19 cellular contexts compared by ENCODE assay signal in genomic region chr10:5545426-5545777, GRCh38. TPM values are rescaled to one million over a fixed set of nuclear protein-coding genes. Genes with fewer than 3 reads are reported as not detected.
DNase-seq lines count a peak whose midpoint lies in the region; ATAC-seq and TF ChIP-seq lines count a peak whose summit lies in the region.
"Had no signal": no experiment of that assay in that cellular context is flagged by ENCODE, and none has a peak within 500 bp of the region (broad histone marks: within the 10 kb centered on the region; RNA-seq: fewer than 3 reads in every experiment).

No MANE protein-coding gene starts in this region.

- H3K36me3 Mint-ChIP-seq in WTC11, result peaks cover 16% of the 10 kb centered on the region
- no peaks in the 10 kb centered on the region for H3K36me3 Mint-ChIP-seq in activated CD4-positive, alpha-beta T cell treated with anti-CD3 and anti-CD28 coated beads, Interleukin-2, amount 10 ng/mL, durations not matched to agents 24 days and 14 days (ENCODE audit: low read depth)
- H3K36me3 Mint-ChIP-seq in activated T-helper 1 cell treated with anti-CD3 and anti-CD28 coated beads, Interleukin-12 subunit alpha, Interleukin-12 subunit beta, Interleukin-2, Interleukin-4 antibody, amounts not matched to agents 30 ng/mL and 10 ng/mL and 1 ng/mL, durations not matched to agents 14 hours and 24 hours and 36 hours (ENCODE audit: low read depth), result no peaks in the 10 kb centered on the region
- H3K36me3 Mint-ChIP-seq: brain had no signal

- CTCF ChIA-PET in WTC11 (lab: Charles Lee), result no interaction called here

- H3K36me3 ChIP-seq in left lung, result no peaks in the 10 kb centered on the region
- H3K36me3 ChIP-seq in gastrocnemius medialis, result no peaks in the 10 kb centered on the region
- H3K36me3 ChIP-seq: spleen had no signal

- no peaks in the 10 kb centered on the region for H3K4me1 Mint-ChIP-seq in WTC11
- peaks cover 1% of the 10 kb centered on the region for H3K4me1 Mint-ChIP-seq in activated CD4-positive, alpha-beta T cell treated with anti-CD3 and anti-CD28 coated beads, Interleukin-2, amount 10 ng/mL, durations not matched to agents 24 days and 14 days
- H3K4me1 Mint-ChIP-seq in activated T-helper 1 cell treated with anti-CD3 and anti-CD28 coated beads, Interleukin-12 subunit alpha, Interleukin-12 subunit beta, Interleukin-2, Interleukin-4 antibody, amounts not matched to agents 30 ng/mL and 10 ng/mL and 1 ng/mL, durations not matched to agents 14 hours and 24 hours and 36 hours (ENCODE audit: low read depth), result peaks cover 5% of the 10 kb centered on the region
- H3K4me1 Mint-ChIP-seq: memory B cell had no signal

- DNase-seq in WTC11 (ENCODE audit: low spot score), result peak; percentile 4
- no peak for DNase-seq in left lung
- DNase-seq in gastrocnemius medialis, result no peak
- DNase-seq in activated CD4-positive, alpha-beta T cell treated with anti-CD3 and anti-CD28 coated beads, Interleukin-2, amount 10 ng/mL, durations not matched to agents 24 days and 14 days, result no peak
- DNase-seq in NCI-H748 treated with DMSO at 0.1 percent for 48 hours (lab: John Stamatoyannopoulos, UW), result no peak
- no peak for DNase-seq in activated T-helper 1 cell treated with anti-CD3 and anti-CD28 coated beads, Interleukin-12 subunit alpha, Interleukin-12 subunit beta, Interleukin-2, Interleukin-4 antibody, amounts not matched to agents 30 ng/mL and 10 ng/mL and 1 ng/mL, durations not matched to agents 14 hours and 24 hours and 36 hours (ENCODE audit: low spot score)
- DNase-seq in activated CD4-positive, alpha-beta T cell treated with anti-CD3 and anti-CD28 coated beads, Interleukin-2, amount 50 U/mL, for 48 hours, result no peak
- DNase-seq: activated CD8-positive, alpha-beta memory T cell treated with anti-CD3 and anti-CD28 coated beads, Interleukin-2, amount 50 U/mL, for 4 hours; activated naive CD4-positive, alpha-beta T cell treated with anti-CD3 and anti-CD28 coated beads, Interleukin-2, amount 50 U/mL, for 16 hours; NCI-H526 treated with DMSO at 0.1 percent for 48 hours; stimulated activated naive CD4-positive, alpha-beta T cell; T-helper 1 cell had no signal

- intact Hi-C loops in left lung (cut with DNase I) (no loop called here), gastrocnemius medialis (cut with DNase I; ENCODE audit: low total_unique reads) (no loop called here)
- intact Hi-C loops in activated CD4-positive, alpha-beta T cell treated with anti-CD3 and anti-CD28 coated beads, Interleukin-2, amount 10 ng/mL, durations not matched to agents 24 days and 14 days (cut with micrococcal nuclease), result loop anchor here (5.0 kb wide), 1 partner anchor 82 kb away; no protein-coding TSS in a partner anchor
- intact Hi-C loops in activated T-helper 1 cell treated with anti-CD3 and anti-CD28 coated beads, Interleukin-12 subunit alpha, Interleukin-12 subunit beta, Interleukin-2, Interleukin-4 antibody, amounts not matched to agents 30 ng/mL and 10 ng/mL and 1 ng/mL, durations not matched to agents 14 hours and 24 hours and 36 hours (cut with micrococcal nuclease), result no loop called here

- H3K4me1 ChIP-seq in left lung (peaks cover 32 to 44% of the 10 kb centered on the region in 2 donors), gastrocnemius medialis (peaks cover 7 to 14% of the 10 kb centered on the region in 2 donors)

- no peak for TF ChIP-seq POLR2A in gastrocnemius medialis (IDR thresholded peaks at IDR 0.05)

- in situ Hi-C loops in gastrocnemius medialis (cut with MboI; ENCODE audit: low sequenced_read_pairs in 4 of 4), result no loop called here

- TF ChIP-seq CTCF in C4-2B (conservative IDR thresholded peaks at IDR 0.05), result no peak
- TF ChIP-seq CTCF in WTC11 (IDR thresholded peaks at IDR 0.05), result no peak
- no peak for TF ChIP-seq CTCF in left lung (IDR thresholded peaks at IDR 0.05)
- no peak for TF ChIP-seq CTCF in gastrocnemius medialis (IDR thresholded peaks at IDR 0.05 in 4 of 5, conservative IDR thresholded peaks at IDR 0.05 in 1 of 5)

- H3K27me3 Mint-ChIP-seq in WTC11 (ENCODE audit: low read depth), result no peaks in the 10 kb centered on the region
- peaks cover 12% of the 10 kb centered on the region for H3K27me3 Mint-ChIP-seq in activated CD4-positive, alpha-beta T cell treated with anti-CD3 and anti-CD28 coated beads, Interleukin-2, amount 10 ng/mL, durations not matched to agents 24 days and 14 days
- H3K27me3 Mint-ChIP-seq in activated T-helper 1 cell treated with anti-CD3 and anti-CD28 coated beads, Interleukin-12 subunit alpha, Interleukin-12 subunit beta, Interleukin-2, Interleukin-4 antibody, amounts not matched to agents 30 ng/mL and 10 ng/mL and 1 ng/mL, durations not matched to agents 14 hours and 24 hours and 36 hours (ENCODE audit: insufficient read depth), result peaks cover 8% of the 10 kb centered on the region

- H3K9me3 ChIP-seq in left lung, result peaks cover 0 to 12% of the 10 kb centered on the region in 2 donors
- H3K9me3 ChIP-seq in gastrocnemius medialis, result no peaks in the 10 kb centered on the region

- H3K4me3 ChIP-seq in left lung, result no peak overlapping the region
- H3K4me3 ChIP-seq in gastrocnemius medialis, result no peak overlapping the region
- H3K4me3 ChIP-seq: GM12878, spleen had no signal

- no peak for ATAC-seq in WTC11
- ATAC-seq in left lung, result no peak
- no peak for ATAC-seq in gastrocnemius medialis
- ATAC-seq: GM12878 had no signal

- H3K9me3 Mint-ChIP-seq in WTC11, result peaks cover 30% of the 10 kb centered on the region
- H3K9me3 Mint-ChIP-seq in activated CD4-positive, alpha-beta T cell treated with anti-CD3 and anti-CD28 coated beads, Interleukin-2, amount 10 ng/mL, durations not matched to agents 24 days and 14 days, result peaks cover 4% of the 10 kb centered on the region
- H3K9me3 Mint-ChIP-seq in activated T-helper 1 cell treated with anti-CD3 and anti-CD28 coated beads, Interleukin-12 subunit alpha, Interleukin-12 subunit beta, Interleukin-2, Interleukin-4 antibody, amounts not matched to agents 30 ng/mL and 10 ng/mL and 1 ng/mL, durations not matched to agents 14 hours and 24 hours and 36 hours, result peaks cover 15% of the 10 kb centered on the region

- no peaks in the 10 kb centered on the region for H3K27me3 ChIP-seq in left lung
- no peaks in the 10 kb centered on the region for H3K27me3 ChIP-seq in gastrocnemius medialis
- H3K27me3 ChIP-seq: spleen had no signal

- H3K27ac ChIP-seq in C4-2B (peak overlapping the region; percentile 85), left lung (peak overlapping the region; percentile 47 to 77), gastrocnemius medialis (peak overlapping the region in 3 of 4 donors; percentile 49 to 70 (median 57))

- H3K4me3 Mint-ChIP-seq in WTC11, result no peak overlapping the region
- no peak overlapping the region for H3K4me3 Mint-ChIP-seq in activated CD4-positive, alpha-beta T cell treated with anti-CD3 and anti-CD28 coated beads, Interleukin-2, amount 10 ng/mL, durations not matched to agents 24 days and 14 days
- H3K4me3 Mint-ChIP-seq in activated T-helper 1 cell treated with anti-CD3 and anti-CD28 coated beads, Interleukin-12 subunit alpha, Interleukin-12 subunit beta, Interleukin-2, Interleukin-4 antibody, amounts not matched to agents 30 ng/mL and 10 ng/mL and 1 ng/mL, durations not matched to agents 14 hours and 24 hours and 36 hours, result no peak overlapping the region
- H3K4me3 Mint-ChIP-seq: brain, memory B cell had no signal

- H3K27ac Mint-ChIP-seq in WTC11, result no peak overlapping the region
- no peak overlapping the region for H3K27ac Mint-ChIP-seq in activated CD4-positive, alpha-beta T cell treated with anti-CD3 and anti-CD28 coated beads, Interleukin-2, amount 10 ng/mL, durations not matched to agents 24 days and 14 days
- H3K27ac Mint-ChIP-seq in activated T-helper 1 cell treated with anti-CD3 and anti-CD28 coated beads, Interleukin-12 subunit alpha, Interleukin-12 subunit beta, Interleukin-2, Interleukin-4 antibody, amounts not matched to agents 30 ng/mL and 10 ng/mL and 1 ng/mL, durations not matched to agents 14 hours and 24 hours and 36 hours, result no peak overlapping the region
- H3K27ac Mint-ChIP-seq: memory B cell had no signal

- POLR2A ChIA-PET in WTC11 (lab: Charles Lee), result no interaction called here

TF ChIP-seq in WTC11, 78 proteins besides CTCF, POLR2A, EP300 and RAD21:
- TF ChIP-seq FOXP1 (CRISPR knock-in tag; IDR thresholded peaks at IDR 0.05; ENCODE audit: borderline replicate concordance) (no peak), GRHL2 (CRISPR knock-in tag; IDR thresholded peaks at IDR 0.05; ENCODE audit: insufficient replicate concordance, severe bottlenecking) (no peak), SOX15 (CRISPR knock-in tag; IDR thresholded peaks at IDR 0.05) (no peak)
- TF ChIP-seq, protein P1, sequence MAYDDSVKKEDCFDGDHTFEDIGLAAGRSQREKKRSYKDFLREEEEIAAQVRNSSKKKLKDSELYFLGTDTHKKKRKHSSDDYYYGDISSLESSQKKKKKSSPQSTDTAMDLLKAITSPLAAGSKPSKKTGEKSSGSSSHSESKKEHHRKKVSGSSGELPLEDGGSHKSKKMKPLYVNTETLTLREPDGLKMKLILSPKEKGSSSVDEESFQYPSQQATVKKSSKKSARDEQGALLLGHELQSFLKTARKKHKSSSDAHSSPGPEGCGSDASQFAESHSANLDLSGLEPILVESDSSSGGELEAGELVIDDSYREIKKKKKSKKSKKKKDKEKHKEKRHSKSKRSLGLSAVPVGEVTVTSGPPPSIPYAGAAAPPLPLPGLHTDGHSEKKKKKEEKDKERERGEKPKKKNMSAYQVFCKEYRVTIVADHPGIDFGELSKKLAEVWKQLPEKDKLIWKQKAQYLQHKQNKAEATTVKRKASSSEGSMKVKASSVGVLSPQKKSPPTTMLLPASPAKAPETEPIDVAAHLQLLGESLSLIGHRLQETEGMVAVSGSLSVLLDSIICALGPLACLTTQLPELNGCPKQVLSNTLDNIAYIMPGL (CRISPR knock-in tag; IDR thresholded peaks at IDR 0.05), result no peak

RNA-seq across cellular contexts. Expression of gene CALML3, which starts 20.6 kb away (rescaled TPM):
- total RNA-seq in WTC11 (2021) (not detected in 3 replicates), left lung (not detected), gastrocnemius medialis (not detected)
- not detected in 2 replicates for total RNA-seq in activated CD4-positive, alpha-beta T cell treated with anti-CD3 and anti-CD28 coated beads, Interleukin-2, amount 10 ng/mL, durations not matched to agents 24 days and 14 days
- total RNA-seq in activated T-helper 1 cell treated with anti-CD3 and anti-CD28 coated beads, Interleukin-12 subunit alpha, Interleukin-12 subunit beta, Interleukin-2, Interleukin-4 antibody, amounts not matched to agents 30 ng/mL and 10 ng/mL and 1 ng/mL, durations not matched to agents 14 hours and 24 hours and 36 hours, result not detected in 2 replicates
- total RNA-seq: GM12878, RPMI7951, spleen had no signal

RNA-seq across cellular contexts. Expression of gene CALML5, which starts 46.0 kb away (rescaled TPM):
- total RNA-seq in WTC11 (2021), result 0.23 TPM in 1 of 3 replicates, not detected in the others
- not detected for total RNA-seq in left lung
- total RNA-seq in gastrocnemius medialis, result not detected
- total RNA-seq in activated CD4-positive, alpha-beta T cell treated with anti-CD3 and anti-CD28 coated beads, Interleukin-2, amount 10 ng/mL, durations not matched to agents 24 days and 14 days, result not detected in 2 replicates
- total RNA-seq in activated T-helper 1 cell treated with anti-CD3 and anti-CD28 coated beads, Interleukin-12 subunit alpha, Interleukin-12 subunit beta, Interleukin-2, Interleukin-4 antibody, amounts not matched to agents 30 ng/mL and 10 ng/mL and 1 ng/mL, durations not matched to agents 14 hours and 24 hours and 36 hours, result not detected in 2 replicates
- total RNA-seq: Caco-2, GM12878, RPMI7951, spleen had no signal
